Comparison of ENCODE assay signal across 10 cellular contexts in genomic region chr13:66128692-66129269, GRCh38.
A peak's percentile ranks its signal among the peaks of the same experiment; 100 is the strongest.
DNase-seq lines count a peak whose midpoint lies in the region; ATAC-seq and TF ChIP-seq lines count a peak whose summit lies in the region.
"Had no signal": no experiment of that assay in that cellular context is flagged by ENCODE, and none has a peak within 500 bp of the region (broad histone marks: within the 10 kb centered on the region; RNA-seq: fewer than 3 reads in every experiment).

No MANE protein-coding gene starts in this region.

- intact Hi-C loops in lower leg skin (cut with DNase I; ENCODE audit: low total_unique reads) = no loop called here

- no peak for TF ChIP-seq CTCF in lower leg skin (IDR thresholded peaks at IDR 0.05)

- 90 to 91% methylated on average over 4 of the region's 4 CpGs for WGBS in lower leg skin, 2 donors

- H3K4me3 ChIP-seq in lower leg skin (ENCODE audit: low read depth, poor library complexity, severe bottlenecking) (no peak overlapping the region), H7 (ENCODE audit: insufficient read depth, low read depth, low read length) (no peak overlapping the region)

- TF ChIP-seq POLR2A in lower leg skin (IDR thresholded peaks at IDR 0.05) = no peak

- ATAC-seq in GM19395 (IDR thresholded peaks at IDR 0.05; ENCODE audit: unreplicated experiment) (peak; percentile 96), HG02610 (IDR thresholded peaks at IDR 0.05; ENCODE audit: unreplicated experiment) (peak; percentile 92), HG03196 (IDR thresholded peaks at IDR 0.05; ENCODE audit: unreplicated experiment) (peak; percentile 96)
- peak; percentile 32 for ATAC-seq in stimulated activated naive CD8-positive, alpha-beta T cell treated with anti-CD3 and anti-CD28 coated beads, Interleukin-15, Interleukin-2, amounts not matched to agents 100 U/mL and 50 U/mL, for 24 hours

- no peak for DNase-seq in stimulated activated naive CD8-positive, alpha-beta T cell treated with anti-CD3 and anti-CD28 coated beads, Interleukin-15, Interleukin-2, amounts not matched to agents 100 U/mL and 50 U/mL, for 24 hours
- DNase-seq in SKM-1 (lab: John Stamatoyannopoulos, UW; ENCODE audit: unreplicated experiment) (no peak), lower leg skin (ENCODE audit: low spot score in 2 of 2) (no peak), H7 (no peak), MV-4-11 (lab: John Stamatoyannopoulos, UW) (no peak)
- DNase-seq: activated naive CD8-positive, alpha-beta T cell treated with anti-CD3 and anti-CD28 coated beads, Interleukin-2, amount 10 ng/mL, durations not matched to agents 7 days and 5 days; T-helper 9 cell had no signal

- H3K36me3 ChIP-seq in H7 (replicated peaks; ENCODE audit: control insufficient read depth, insufficient read depth, low read length) = no peaks in the 10 kb centered on the region

- no peaks in the 10 kb centered on the region for H3K27me3 ChIP-seq in H7 (ENCODE audit: control insufficient read depth, insufficient read depth, low read length)

Comparison
In these comparisons a context has a peak if more than half of its experiments do, and no peak if none do; other contexts are left out.
1. ATAC-seq: peak in every context shown above with its lines; median percentile 96 in GM19395; 96 in HG03196; 92 in HG02610; 32 in stimulated activated naive CD8-positive, alpha-beta T cell treated with anti-CD3 and anti-CD28 coated beads, Interleukin-15, Interleukin-2, amounts not matched to agents 100 U/mL and 50 U/mL, for 24 hours.